11 cellular contexts compared by ENCODE assay signal in the genomic region with DNA sequence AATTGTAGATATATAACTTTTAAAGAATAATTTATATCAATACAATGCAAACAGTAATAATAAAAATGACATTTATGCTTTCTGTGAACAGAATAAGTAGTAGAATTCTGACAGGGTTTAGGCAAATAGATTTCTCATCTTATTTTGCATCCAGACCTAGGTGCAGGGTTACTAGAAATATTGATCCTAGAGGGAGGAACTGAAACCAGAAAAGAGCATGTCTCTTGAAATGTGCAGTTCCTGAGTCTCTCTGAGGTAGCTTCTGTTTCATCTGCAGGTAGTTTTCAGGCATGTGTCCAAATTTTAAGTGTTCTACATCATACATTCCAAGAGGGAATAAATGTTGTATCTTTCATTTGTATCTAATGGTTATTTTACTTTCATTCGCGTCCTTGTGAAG.
A peak's percentile ranks its signal among the peaks of the same experiment; 100 is the strongest.
DNase-seq lines count a peak whose midpoint lies in the region; ATAC-seq and TF ChIP-seq lines count a peak whose summit lies in the region.
"Had no signal": no experiment of that assay in that cellular context is flagged by ENCODE, and none has a peak within 500 bp of the region (broad histone marks: within the 10 kb centered on the region; RNA-seq: fewer than 3 reads in every experiment).

No MANE protein-coding gene starts in this region.

- no peaks in the 10 kb centered on the region for H3K36me3 ChIP-seq in ascending aorta

- H3K27ac ChIP-seq in ascending aorta: no peak overlapping the region

- H3K27me3 ChIP-seq in ascending aorta: no peaks in the 10 kb centered on the region

- no peaks in the 10 kb centered on the region for H3K9me3 ChIP-seq in ascending aorta

- no peak overlapping the region for H3K4me3 ChIP-seq in ascending aorta

- peak; percentile 83 for ATAC-seq in HG02571 (IDR thresholded peaks at IDR 0.05; ENCODE audit: unreplicated experiment)
- ATAC-seq in HG03175 (IDR thresholded peaks at IDR 0.05; ENCODE audit: unreplicated experiment): peak; percentile 98
- ATAC-seq: activated T-helper 17 cell treated with anti-CD3 and anti-CD28 coated beads, Interleukin-2, amount 50 U/mL, for 72 hours had no signal

- DNase-seq in GM19240 (ENCODE audit: insufficient read length, low spot score) (peak; percentile 1), posterior vena cava (ENCODE audit: low spot score) (no peak), NCI-H1105 treated with DMSO at 0.1 percent for 48 hours (lab: John Stamatoyannopoulos, UW) (no peak), ascending aorta (ENCODE audit: low spot score in 2 of 2) (no peak), NK-92 (lab: John Stamatoyannopoulos, UW; ENCODE audit: unreplicated experiment) (no peak)
- DNase-seq: activated CD4-positive, alpha-beta T cell treated with anti-CD3 and anti-CD28 coated beads for 1 hour; NCI-H1092; stimulated activated naive B cell treated with anti-CD40 and anti-IgM and Interleukin-4, amounts not matched to agents 10 μg/mL and 1 μg/mL and 100 μg/mL, for 72 hours had no signal

- H3K4me1 ChIP-seq in ascending aorta: no peaks in the 10 kb centered on the region

- intact Hi-C loops in posterior vena cava (cut with DNase I) (no loop called here), ascending aorta (cut with DNase I) (no loop called here)

- TF ChIP-seq CTCF in ascending aorta (IDR thresholded peaks at IDR 0.05): no peak
